ENCODE assay signal across 21 cellular contexts in the genomic region with DNA sequence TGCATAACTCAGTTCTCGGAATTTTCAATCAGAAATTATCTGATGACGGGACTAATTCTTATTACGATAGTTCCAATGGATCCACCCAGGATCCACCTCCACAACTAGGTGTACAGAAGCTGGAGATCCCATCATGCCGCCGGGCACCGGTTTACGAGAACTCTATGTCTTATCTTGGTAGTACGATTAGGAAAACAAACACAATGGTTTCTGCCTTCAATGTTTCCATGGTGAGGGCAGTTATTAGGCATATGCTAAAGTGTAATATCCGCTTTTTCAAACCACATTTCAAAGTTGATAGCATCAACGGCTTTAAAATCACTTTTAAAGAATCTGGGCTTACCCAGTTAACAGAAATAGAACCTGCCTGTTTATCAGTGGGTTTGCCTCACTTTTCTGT.
A peak's percentile ranks its signal among the peaks of the same experiment; 100 is the strongest.
DNase-seq lines count a peak whose midpoint lies in the region; ATAC-seq and TF ChIP-seq lines count a peak whose summit lies in the region.
"Had no signal": no experiment of that assay in that cellular context is flagged by ENCODE, and none has a peak within 500 bp of the region (broad histone marks: within the 10 kb centered on the region; RNA-seq: fewer than 3 reads in every experiment).

No MANE protein-coding gene starts in this region.

- H3K4me1 ChIP-seq in stomach (peaks cover 0 to 5% (median 0%) of the 10 kb centered on the region in 4 donors), lower lobe of right lung (peaks cover 5% of the 10 kb centered on the region)

- TF ChIP-seq EP300 in stomach (IDR thresholded peaks at IDR 0.05) = no peak

- H3K27ac ChIP-seq in stomach = peak overlapping the region in 2 of 5 donors; percentile 4 to 7
- H3K27ac ChIP-seq in lower lobe of right lung = no peak overlapping the region
- H3K27ac ChIP-seq: cardiac muscle cell, neutrophil, SK-N-MC, transverse colon had no signal

- peaks cover 11% of the 10 kb centered on the region for H3K36me3 Mint-ChIP-seq in activated CD4-positive, alpha-beta T cell treated with anti-CD3 and anti-CD28 coated beads, Interleukin-2, amount 10 ng/mL, durations not matched to agents 24 days and 14 days (ENCODE audit: low read depth)
- H3K36me3 Mint-ChIP-seq in central memory CD8-positive, alpha-beta T cell (ENCODE audit: insufficient read depth) = peaks cover 2% of the 10 kb centered on the region

- no peaks in the 10 kb centered on the region for H3K27me3 ChIP-seq in stomach
- H3K27me3 ChIP-seq in lower lobe of right lung (ENCODE audit: low read depth) = no peaks in the 10 kb centered on the region
- H3K27me3 ChIP-seq: cardiac muscle cell, neutrophil, spleen, transverse colon had no signal

- peaks cover 17% of the 10 kb centered on the region for H3K9me3 Mint-ChIP-seq in activated CD4-positive, alpha-beta T cell treated with anti-CD3 and anti-CD28 coated beads, Interleukin-2, amount 10 ng/mL, durations not matched to agents 24 days and 14 days
- H3K9me3 Mint-ChIP-seq in central memory CD8-positive, alpha-beta T cell = no peaks in the 10 kb centered on the region

- peak overlapping the region; percentile 86 for H3K27ac Mint-ChIP-seq in activated CD4-positive, alpha-beta T cell treated with anti-CD3 and anti-CD28 coated beads, Interleukin-2, amount 10 ng/mL, durations not matched to agents 24 days and 14 days
- peak overlapping the region; percentile 78 for H3K27ac Mint-ChIP-seq in central memory CD8-positive, alpha-beta T cell (ENCODE audit: low read depth)

- 39 to 72% (median 59%) methylated on average over 10 of the region's 10 CpGs for WGBS in stomach, 5 donors

- H3K4me1 Mint-ChIP-seq in activated CD4-positive, alpha-beta T cell treated with anti-CD3 and anti-CD28 coated beads, Interleukin-2, amount 10 ng/mL, durations not matched to agents 24 days and 14 days = peaks cover 28% of the 10 kb centered on the region
- H3K4me1 Mint-ChIP-seq in central memory CD8-positive, alpha-beta T cell = peaks cover 33% of the 10 kb centered on the region

- no peak for TF ChIP-seq POLR2A in stomach (IDR thresholded peaks at IDR 0.05)

- H3K36me3 ChIP-seq in stomach (no peaks in the 10 kb centered on the region), lower lobe of right lung (no peaks in the 10 kb centered on the region)
- H3K36me3 ChIP-seq: cardiac muscle cell, neutrophil, spleen, transverse colon had no signal

- peaks cover 2% of the 10 kb centered on the region for H3K27me3 Mint-ChIP-seq in activated CD4-positive, alpha-beta T cell treated with anti-CD3 and anti-CD28 coated beads, Interleukin-2, amount 10 ng/mL, durations not matched to agents 24 days and 14 days
- no peaks in the 10 kb centered on the region for H3K27me3 Mint-ChIP-seq in central memory CD8-positive, alpha-beta T cell

- peak; percentile 37 for ATAC-seq in central memory CD8-positive, alpha-beta T cell (replicated peaks; ENCODE audit: extremely low read depth, poor library complexity, severe bottlenecking)
- ATAC-seq in lower lobe of right lung = no peak
- ATAC-seq in GM19463 (IDR thresholded peaks at IDR 0.05; ENCODE audit: unreplicated experiment) = no peak

- H3K4me3 Mint-ChIP-seq in activated CD4-positive, alpha-beta T cell treated with anti-CD3 and anti-CD28 coated beads, Interleukin-2, amount 10 ng/mL, durations not matched to agents 24 days and 14 days = no peak overlapping the region
- H3K4me3 Mint-ChIP-seq in central memory CD8-positive, alpha-beta T cell = peak overlapping the region; percentile 23

- peak; percentile 45 for DNase-seq in stimulated activated CD4-positive, alpha-beta T cell treated with anti-CD3 and anti-CD28 coated beads, Interleukin-15, amount 100 ng/mL, for 24 hours
- DNase-seq in stimulated activated CD4-positive, alpha-beta T cell treated with anti-CD3 and anti-CD28 coated beads, Interleukin-2, amount 100 ng/mL, for 48 hours = no peak
- no peak for DNase-seq in activated CD4-positive, alpha-beta T cell treated with anti-CD3 and anti-CD28 coated beads, Interleukin-2, amount 10 ng/mL, durations not matched to agents 24 days and 14 days
- no peak for DNase-seq in central memory CD8-positive, alpha-beta T cell (ENCODE audit: low spot score in 2 of 2)
- DNase-seq in stomach (peak; percentile 39), lower lobe of right lung (no peak), foreskin melanocyte (no peak)
- DNase-seq: amniotic stem cell, DMS79 treated with DMSO at 0.1 percent for 48 hours, foreskin fibroblast, hippocampal formation, MM.1S, NCI-H1436, NCI-H524 treated with DMSO at 0.1 percent for 48 hours, spleen, T1000, transverse colon had no signal

- H3K9me3 ChIP-seq in stomach = no peaks in the 10 kb centered on the region
- H3K9me3 ChIP-seq in lower lobe of right lung = no peaks in the 10 kb centered on the region
- H3K9me3 ChIP-seq: neutrophil, spleen, transverse colon had no signal

- TF ChIP-seq CTCF in stomach (IDR thresholded peaks at IDR 0.05) (no peak), lower lobe of right lung (IDR thresholded peaks at IDR 0.05) (no peak)

- H3K4me3 ChIP-seq in stomach = no peak overlapping the region
- no peak overlapping the region for H3K4me3 ChIP-seq in lower lobe of right lung
- H3K4me3 ChIP-seq: cardiac muscle cell, SK-N-MC, spleen, transverse colon had no signal

- intact Hi-C loops in activated CD4-positive, alpha-beta T cell treated with anti-CD3 and anti-CD28 coated beads, Interleukin-2, amount 10 ng/mL, durations not matched to agents 24 days and 14 days (cut with micrococcal nuclease) = loop anchor here (1.0 to 5.0 kb wide), 2 partner anchors 181 to 188 kb away; no protein-coding TSS in a partner anchor
- intact Hi-C loops in stomach (cut with DNase I; ENCODE audit: low total_unique reads) (no loop called here), lower lobe of right lung (cut with DNase I) (no loop called here)

Comparison
In these comparisons a context has a peak if more than half of its experiments do, and no peak if none do; other contexts are left out.
1. DNase-seq: peak in stimulated activated CD4-positive, alpha-beta T cell treated with anti-CD3 and anti-CD28 coated beads, Interleukin-15, amount 100 ng/mL, for 24 hours (single experiment) and stomach (single experiment); none in stimulated activated CD4-positive, alpha-beta T cell treated with anti-CD3 and anti-CD28 coated beads, Interleukin-2, amount 100 ng/mL, for 48 hours (0 of 2), activated CD4-positive, alpha-beta T cell treated with anti-CD3 and anti-CD28 coated beads, Interleukin-2, amount 10 ng/mL, durations not matched to agents 24 days and 14 days (single experiment), central memory CD8-positive, alpha-beta T cell (0 of 2), lower lobe of right lung (single experiment) and foreskin melanocyte (single experiment).